In the genomic region with DNA sequence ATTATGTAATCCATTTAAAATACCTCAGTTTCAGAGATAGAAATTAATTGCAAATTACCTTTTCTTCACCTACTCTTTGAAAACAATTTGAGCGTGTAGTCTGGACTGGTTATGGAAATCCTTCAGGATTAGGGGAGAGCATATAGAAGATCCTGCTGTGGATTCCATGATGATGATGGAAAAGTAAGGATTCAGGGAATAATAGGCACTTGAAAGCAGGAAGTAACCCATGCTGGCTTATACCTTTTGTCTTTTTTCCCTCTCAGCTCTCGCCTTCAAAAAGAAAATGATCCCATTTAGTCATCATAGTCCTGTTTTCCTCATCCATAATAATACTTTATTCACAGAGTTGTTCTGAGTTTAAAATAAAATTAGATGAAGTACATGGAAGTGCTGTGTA, we compare ENCODE assay signal across 1 cellular context.
TF ChIP-seq lines count a peak whose summit lies in the region.

No MANE protein-coding gene starts in this region.

TF ChIP-seq in GM23338, 12 proteins besides CTCF, POLR2A, EP300 and RAD21 (continued from another document):
- TF ChIP-seq, protein P1, sequence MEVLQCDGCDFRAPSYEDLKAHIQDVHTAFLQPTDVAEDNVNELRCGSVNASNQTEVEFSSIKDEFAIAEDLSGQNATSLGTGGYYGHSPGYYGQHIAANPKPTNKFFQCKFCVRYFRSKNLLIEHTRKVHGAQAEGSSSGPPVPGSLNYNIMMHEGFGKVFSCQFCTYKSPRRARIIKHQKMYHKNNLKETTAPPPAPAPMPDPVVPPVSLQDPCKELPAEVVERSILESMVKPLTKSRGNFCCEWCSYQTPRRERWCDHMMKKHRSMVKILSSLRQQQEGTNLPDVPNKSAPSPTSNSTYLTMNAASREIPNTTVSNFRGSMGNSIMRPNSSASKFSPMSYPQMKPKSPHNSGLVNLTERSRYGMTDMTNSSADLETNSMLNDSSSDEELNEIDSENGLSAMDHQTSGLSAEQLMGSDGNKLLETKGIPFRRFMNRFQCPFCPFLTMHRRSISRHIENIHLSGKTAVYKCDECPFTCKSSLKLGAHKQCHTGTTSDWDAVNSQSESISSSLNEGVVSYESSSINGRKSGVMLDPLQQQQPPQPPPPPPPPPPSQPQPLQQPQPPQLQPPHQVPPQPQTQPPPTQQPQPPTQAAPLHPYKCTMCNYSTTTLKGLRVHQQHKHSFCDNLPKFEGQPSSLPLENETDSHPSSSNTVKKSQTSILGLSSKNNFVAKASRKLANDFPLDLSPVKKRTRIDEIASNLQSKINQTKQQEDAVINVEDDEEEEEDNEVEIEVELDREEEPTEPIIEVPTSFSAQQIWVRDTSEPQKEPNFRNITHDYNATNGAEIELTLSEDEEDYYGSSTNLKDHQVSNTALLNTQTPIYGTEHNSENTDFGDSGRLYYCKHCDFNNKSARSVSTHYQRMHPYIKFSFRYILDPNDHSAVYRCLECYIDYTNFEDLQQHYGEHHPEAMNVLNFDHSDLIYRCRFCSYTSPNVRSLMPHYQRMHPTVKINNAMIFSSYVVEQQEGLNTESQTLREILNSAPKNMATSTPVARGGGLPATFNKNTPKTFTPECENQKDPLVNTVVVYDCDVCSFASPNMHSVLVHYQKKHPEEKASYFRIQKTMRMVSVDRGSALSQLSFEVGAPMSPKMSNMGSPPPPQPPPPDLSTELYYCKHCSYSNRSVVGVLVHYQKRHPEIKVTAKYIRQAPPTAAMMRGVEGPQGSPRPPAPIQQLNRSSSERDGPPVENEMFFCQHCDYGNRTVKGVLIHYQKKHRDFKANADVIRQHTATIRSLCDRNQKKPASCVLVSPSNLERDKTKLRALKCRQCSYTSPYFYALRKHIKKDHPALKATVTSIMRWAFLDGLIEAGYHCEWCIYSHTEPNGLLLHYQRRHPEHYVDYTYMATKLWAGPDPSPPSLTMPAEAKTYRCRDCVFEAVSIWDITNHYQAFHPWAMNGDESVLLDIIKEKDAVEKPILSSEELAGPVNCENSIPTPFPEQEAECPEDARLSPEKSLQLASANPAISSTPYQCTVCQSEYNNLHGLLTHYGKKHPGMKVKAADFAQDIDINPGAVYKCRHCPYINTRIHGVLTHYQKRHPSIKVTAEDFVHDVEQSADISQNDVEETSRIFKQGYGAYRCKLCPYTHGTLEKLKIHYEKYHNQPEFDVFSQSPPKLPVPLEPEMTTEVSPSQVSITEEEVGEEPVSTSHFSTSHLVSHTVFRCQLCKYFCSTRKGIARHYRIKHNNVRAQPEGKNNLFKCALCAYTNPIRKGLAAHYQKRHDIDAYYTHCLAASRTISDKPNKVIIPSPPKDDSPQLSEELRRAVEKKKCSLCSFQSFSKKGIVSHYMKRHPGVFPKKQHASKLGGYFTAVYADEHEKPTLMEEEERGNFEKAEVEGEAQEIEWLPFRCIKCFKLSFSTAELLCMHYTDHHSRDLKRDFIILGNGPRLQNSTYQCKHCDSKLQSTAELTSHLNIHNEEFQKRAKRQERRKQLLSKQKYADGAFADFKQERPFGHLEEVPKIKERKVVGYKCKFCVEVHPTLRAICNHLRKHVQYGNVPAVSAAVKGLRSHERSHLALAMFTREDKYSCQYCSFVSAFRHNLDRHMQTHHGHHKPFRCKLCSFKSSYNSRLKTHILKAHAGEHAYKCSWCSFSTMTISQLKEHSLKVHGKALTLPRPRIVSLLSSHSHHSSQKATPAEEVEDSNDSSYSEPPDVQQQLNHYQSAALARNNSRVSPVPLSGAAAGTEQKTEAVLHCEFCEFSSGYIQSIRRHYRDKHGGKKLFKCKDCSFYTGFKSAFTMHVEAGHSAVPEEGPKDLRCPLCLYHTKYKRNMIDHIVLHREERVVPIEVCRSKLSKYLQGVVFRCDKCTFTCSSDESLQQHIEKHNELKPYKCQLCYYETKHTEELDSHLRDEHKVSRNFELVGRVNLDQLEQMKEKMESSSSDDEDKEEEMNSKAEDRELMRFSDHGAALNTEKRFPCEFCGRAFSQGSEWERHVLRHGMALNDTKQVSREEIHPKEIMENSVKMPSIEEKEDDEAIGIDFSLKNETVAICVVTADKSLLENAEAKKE (CRISPR knock-in tag; IDR thresholded peaks at IDR 0.05), result no peak
- TF ChIP-seq, protein P2, sequence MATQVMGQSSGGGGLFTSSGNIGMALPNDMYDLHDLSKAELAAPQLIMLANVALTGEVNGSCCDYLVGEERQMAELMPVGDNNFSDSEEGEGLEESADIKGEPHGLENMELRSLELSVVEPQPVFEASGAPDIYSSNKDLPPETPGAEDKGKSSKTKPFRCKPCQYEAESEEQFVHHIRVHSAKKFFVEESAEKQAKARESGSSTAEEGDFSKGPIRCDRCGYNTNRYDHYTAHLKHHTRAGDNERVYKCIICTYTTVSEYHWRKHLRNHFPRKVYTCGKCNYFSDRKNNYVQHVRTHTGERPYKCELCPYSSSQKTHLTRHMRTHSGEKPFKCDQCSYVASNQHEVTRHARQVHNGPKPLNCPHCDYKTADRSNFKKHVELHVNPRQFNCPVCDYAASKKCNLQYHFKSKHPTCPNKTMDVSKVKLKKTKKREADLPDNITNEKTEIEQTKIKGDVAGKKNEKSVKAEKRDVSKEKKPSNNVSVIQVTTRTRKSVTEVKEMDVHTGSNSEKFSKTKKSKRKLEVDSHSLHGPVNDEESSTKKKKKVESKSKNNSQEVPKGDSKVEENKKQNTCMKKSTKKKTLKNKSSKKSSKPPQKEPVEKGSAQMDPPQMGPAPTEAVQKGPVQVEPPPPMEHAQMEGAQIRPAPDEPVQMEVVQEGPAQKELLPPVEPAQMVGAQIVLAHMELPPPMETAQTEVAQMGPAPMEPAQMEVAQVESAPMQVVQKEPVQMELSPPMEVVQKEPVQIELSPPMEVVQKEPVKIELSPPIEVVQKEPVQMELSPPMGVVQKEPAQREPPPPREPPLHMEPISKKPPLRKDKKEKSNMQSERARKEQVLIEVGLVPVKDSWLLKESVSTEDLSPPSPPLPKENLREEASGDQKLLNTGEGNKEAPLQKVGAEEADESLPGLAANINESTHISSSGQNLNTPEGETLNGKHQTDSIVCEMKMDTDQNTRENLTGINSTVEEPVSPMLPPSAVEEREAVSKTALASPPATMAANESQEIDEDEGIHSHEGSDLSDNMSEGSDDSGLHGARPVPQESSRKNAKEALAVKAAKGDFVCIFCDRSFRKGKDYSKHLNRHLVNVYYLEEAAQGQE (IDR thresholded peaks at IDR 0.05; ENCODE audit: unreplicated experiment), result no peak
- TF ChIP-seq ZNF114 (CRISPR knock-in tag; IDR thresholded peaks at IDR 0.05), result no peak
- TF ChIP-seq, protein P3, sequence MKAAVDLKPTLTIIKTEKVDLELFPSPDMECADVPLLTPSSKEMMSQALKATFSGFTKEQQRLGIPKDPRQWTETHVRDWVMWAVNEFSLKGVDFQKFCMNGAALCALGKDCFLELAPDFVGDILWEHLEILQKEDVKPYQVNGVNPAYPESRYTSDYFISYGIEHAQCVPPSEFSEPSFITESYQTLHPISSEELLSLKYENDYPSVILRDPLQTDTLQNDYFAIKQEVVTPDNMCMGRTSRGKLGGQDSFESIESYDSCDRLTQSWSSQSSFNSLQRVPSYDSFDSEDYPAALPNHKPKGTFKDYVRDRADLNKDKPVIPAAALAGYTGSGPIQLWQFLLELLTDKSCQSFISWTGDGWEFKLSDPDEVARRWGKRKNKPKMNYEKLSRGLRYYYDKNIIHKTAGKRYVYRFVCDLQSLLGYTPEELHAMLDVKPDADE (IDR thresholded peaks at IDR 0.05), result no peak
